16 cellular contexts compared by ENCODE assay signal in the genomic region with DNA sequence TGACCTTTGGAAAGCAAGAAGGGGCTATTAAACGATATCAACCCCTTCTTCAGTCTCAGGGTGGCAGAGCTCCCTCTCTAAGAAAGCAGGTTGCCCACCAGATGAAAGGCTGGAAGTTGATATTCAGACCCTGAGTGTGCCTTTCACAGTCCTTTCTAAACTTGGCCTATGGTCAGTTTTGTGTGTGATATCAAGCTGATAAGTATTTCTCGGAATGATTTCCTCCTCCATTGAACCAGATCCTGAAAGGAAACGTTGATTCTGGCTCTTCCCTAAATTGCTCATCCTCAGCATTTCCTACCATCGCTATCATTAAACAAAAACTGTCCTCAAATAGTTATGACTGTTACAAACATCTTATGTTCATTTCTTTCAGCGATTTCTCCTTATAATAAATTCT.
A peak's percentile ranks its signal among the peaks of the same experiment; 100 is the strongest.
DNase-seq lines count a peak whose midpoint lies in the region; ATAC-seq and TF ChIP-seq lines count a peak whose summit lies in the region.
"Had no signal": no experiment of that assay in that cellular context is flagged by ENCODE, and none has a peak within 500 bp of the region (broad histone marks: within the 10 kb centered on the region; RNA-seq: fewer than 3 reads in every experiment).

No MANE protein-coding gene starts in this region.

- POLR2A ChIA-PET in CD4-positive, alpha-beta memory T cell (lab: Charles Lee; ENCODE audit: partially characterized antibody), result interaction anchor here (1.0 to 2.2 kb wide), 4 partner anchors 10 to 129 kb away, joined by 3 to 11 read pairs (median 4); no protein-coding TSS in a partner anchor

- ATAC-seq in gastrocnemius medialis, result no peak

- H3K9me3 ChIP-seq in CD4-positive, alpha-beta memory T cell (ENCODE audit: control insufficient read depth in 1 of 2, low read length in 2 of 2), result no peaks in the 10 kb centered on the region
- H3K9me3 ChIP-seq in gastrocnemius medialis, result no peaks in the 10 kb centered on the region
- H3K9me3 ChIP-seq: breast epithelium, pancreas, SJSA1 had no signal

- TF ChIP-seq CTCF in gastrocnemius medialis (IDR thresholded peaks at IDR 0.05 in 4 of 5, conservative IDR thresholded peaks at IDR 0.05 in 1 of 5) (no peak), mesothelial cell of epicardium (IDR thresholded peaks at IDR 0.05; ENCODE audit: unreplicated experiment) (no peak)

- H3K4me1 ChIP-seq in CD4-positive, alpha-beta memory T cell (ENCODE audit: insufficient read depth, low read length), result peaks cover 20% of the 10 kb centered on the region
- H3K4me1 ChIP-seq in gastrocnemius medialis, result peaks cover 0 to 11% of the 10 kb centered on the region in 2 donors
- H3K4me1 ChIP-seq: breast epithelium, pancreas, SJSA1 had no signal

- intact Hi-C loops in CD4-positive, alpha-beta memory T cell (cut with micrococcal nuclease), result loop anchor here (5.0 kb wide), 1 partner anchor 49 kb away; no protein-coding TSS in a partner anchor
- intact Hi-C loops in gastrocnemius medialis (cut with DNase I; ENCODE audit: low total_unique reads), result no loop called here

- CTCF ChIA-PET in CD4-positive, alpha-beta memory T cell (lab: Charles Lee; ENCODE audit: partially characterized antibody), result interaction anchor here (0.8 to 2.8 kb wide), 3 partner anchors 9 to 387 kb away, joined by 3 to 20 read pairs (median 6); no protein-coding TSS in a partner anchor

- no peak for TF ChIP-seq POLR2A in gastrocnemius medialis (IDR thresholded peaks at IDR 0.05)

- no peaks in the 10 kb centered on the region for H3K36me3 Mint-ChIP-seq in CD4-positive, alpha-beta memory T cell
- H3K36me3 Mint-ChIP-seq in immature natural killer cell (peaks cover 0 to 4% (median 0%) of the 10 kb centered on the region in 3 donors), mesothelial cell of epicardium (no peaks in the 10 kb centered on the region)

- H3K27me3 ChIP-seq in CD4-positive, alpha-beta memory T cell (ENCODE audit: insufficient read depth, low read length), result no peaks in the 10 kb centered on the region
- no peaks in the 10 kb centered on the region for H3K27me3 ChIP-seq in gastrocnemius medialis
- H3K27me3 ChIP-seq: breast epithelium, pancreas, SJSA1 had no signal

- H3K27me3 Mint-ChIP-seq in CD4-positive, alpha-beta memory T cell, result no peaks in the 10 kb centered on the region
- H3K27me3 Mint-ChIP-seq in immature natural killer cell (ENCODE audit: low read depth in 3 of 3) (peaks cover 0 to 3% (median 1%) of the 10 kb centered on the region in 3 donors), mesothelial cell of epicardium (ENCODE audit: low read depth) (no peaks in the 10 kb centered on the region)

- no peaks in the 10 kb centered on the region for H3K9me3 Mint-ChIP-seq in CD4-positive, alpha-beta memory T cell
- H3K9me3 Mint-ChIP-seq in immature natural killer cell, result peaks cover 0 to 2% (median 0%) of the 10 kb centered on the region in 6 donors
- no peaks in the 10 kb centered on the region for H3K9me3 Mint-ChIP-seq in mesothelial cell of epicardium
- H3K9me3 Mint-ChIP-seq: H9; T-helper 2 cell treated with Interferon-gamma antibody and Interleukin-4, amounts not matched to agents 5 μg/mL and 100 μg/mL, for 36 hours had no signal

- H3K4me1 Mint-ChIP-seq in CD4-positive, alpha-beta memory T cell, result peaks cover 23 to 32% (median 25%) of the 10 kb centered on the region in 4 donors
- H3K4me1 Mint-ChIP-seq in immature natural killer cell, result peaks cover 36 to 40% of the 10 kb centered on the region in 2 donors
- H3K4me1 Mint-ChIP-seq in mesothelial cell of epicardium, result peaks cover 20% of the 10 kb centered on the region

- H3K27ac Mint-ChIP-seq in CD4-positive, alpha-beta memory T cell, result peak overlapping the region in 2 of 7 donors; percentile 94 to 96
- H3K27ac Mint-ChIP-seq in immature natural killer cell (peak overlapping the region; percentile 85 to 97 (median 92)), mesothelial cell of epicardium (no peak overlapping the region)
- H3K27ac Mint-ChIP-seq: H9 had no signal

- in situ Hi-C loops in gastrocnemius medialis (cut with MboI; ENCODE audit: low sequenced_read_pairs in 4 of 4), result no loop called here

- no peaks in the 10 kb centered on the region for H3K36me3 ChIP-seq in CD4-positive, alpha-beta memory T cell (ENCODE audit: insufficient read depth, low read length)
- H3K36me3 ChIP-seq in gastrocnemius medialis, result no peaks in the 10 kb centered on the region
- H3K36me3 ChIP-seq: breast epithelium, pancreas, SJSA1 had no signal

- H3K4me3 ChIP-seq in CD4-positive, alpha-beta memory T cell (ENCODE audit: low read length in 2 of 2), result no peak overlapping the region
- H3K4me3 ChIP-seq in gastrocnemius medialis, result no peak overlapping the region
- H3K4me3 ChIP-seq: pancreas, SJSA1 had no signal

- no peak overlapping the region for H3K27ac ChIP-seq in CD4-positive, alpha-beta memory T cell (ENCODE audit: low read depth, low read length)
- H3K27ac ChIP-seq in gastrocnemius medialis, result peak overlapping the region; percentile 3 to 64 (median 34)
- H3K27ac ChIP-seq: SJSA1 had no signal

- no peak for DNase-seq in CD4-positive, alpha-beta memory T cell
- DNase-seq in OCI-M1 (lab: John Stamatoyannopoulos, UW) (peak; percentile 55), immature natural killer cell (no peak), gastrocnemius medialis (no peak), mesothelial cell of epicardium (ENCODE audit: low spot score in 2 of 2, unreplicated experiment in 2 of 2) (no peak), NCI-H1105 (lab: John Stamatoyannopoulos, UW) (no peak), ecto neural progenitor cell (ENCODE audit: low spot score) (no peak)
- DNase-seq: activated effector memory CD4-positive, alpha-beta T cell treated with Interleukin-2 at 50 U/mL for 16 hours; DMS79 treated with DMSO at 0.1 percent for 48 hours; H9; NCI-H2171; stimulated activated CD4-positive, alpha-beta T cell treated with anti-CD3 and anti-CD28 coated beads, Interleukin-4, amount 100 ng/mL, for 4 hours had no signal

- peak overlapping the region in 5 of 8 donors; percentile 78 to 87 (median 87) for H3K4me3 Mint-ChIP-seq in CD4-positive, alpha-beta memory T cell
- H3K4me3 Mint-ChIP-seq in immature natural killer cell, result peak overlapping the region; percentile 79 to 92 (median 83)
- no peak overlapping the region for H3K4me3 Mint-ChIP-seq in mesothelial cell of epicardium
- H3K4me3 Mint-ChIP-seq: H9 had no signal
